Comparison of ENCODE assay signal across 10 cellular contexts in genomic region chr19:39351537-39352037, GRCh38. TPM values are rescaled to one million over a fixed set of nuclear protein-coding genes. Genes with fewer than 3 reads are reported as not detected.
DNase-seq lines count a peak whose midpoint lies in the region; ATAC-seq and TF ChIP-seq lines count a peak whose summit lies in the region.
"Had no signal": no experiment of that assay in that cellular context is flagged by ENCODE, and none has a peak within 500 bp of the region (broad histone marks: within the 10 kb centered on the region; RNA-seq: fewer than 3 reads in every experiment).

No MANE protein-coding gene starts in this region.

- H2AK9ac ChIP-seq in IMR-90 (replicated peaks; ENCODE audit: low read depth, low read length, poor library complexity), result no peak overlapping the region

- intact Hi-C loops in activated CD4-positive, alpha-beta T cell treated with anti-CD3 and anti-CD28 coated beads for 36 hours (cut with DNase I, micrococcal nuclease), result loop anchor here (1.0 kb wide), 4 partner anchors 9 to 79 kb away; partner anchors contain the start of genes MED29 (in 2 of the 2), PAF1 (in 2 of the 2), PLEKHG2 (in 1 of the 2) and SAMD4B (in 1 of the 2)
- intact Hi-C loops in IMR-90 (cut with micrococcal nuclease) (no loop called here), body of pancreas (cut with DNase I) (no loop called here)

- no peak overlapping the region for H2AK5ac ChIP-seq in IMR-90 (ENCODE audit: low read depth, low read length)

- no peak overlapping the region for H3K56ac ChIP-seq in IMR-90 (ENCODE audit: extremely low read depth, insufficient read depth, low read length)

- no peak for TF ChIP-seq RAD21 in IMR-90 (IDR thresholded peaks at IDR 0.05; ENCODE audit: low read length)

- no peak overlapping the region for H3K23ac ChIP-seq in IMR-90 (ENCODE audit: low read depth, low read length)

- no peak overlapping the region for H2BK5ac ChIP-seq in IMR-90 (ENCODE audit: low read depth, low read length, poor library complexity, severe bottlenecking)

- H3K27me3 ChIP-seq in IMR-90 (ENCODE audit: control insufficient read depth, insufficient read depth, low read length) (no peaks in the 10 kb centered on the region), body of pancreas (no peaks in the 10 kb centered on the region)

- H3K9me3 Mint-ChIP-seq in activated CD4-positive, alpha-beta T cell treated with anti-CD3 and anti-CD28 coated beads for 36 hours (ENCODE audit: low read depth), result no peaks in the 10 kb centered on the region
- no peaks in the 10 kb centered on the region for H3K9me3 Mint-ChIP-seq in stimulated activated naive CD8-positive, alpha-beta T cell treated with anti-CD3 and anti-CD28 coated beads, Interleukin-15, Interleukin-2, amounts not matched to agents 100 ng/mL and 50 ng/mL, for 24 hours

- H3K4me3 ChIP-seq in IMR-90 (ENCODE audit: insufficient read depth, low read depth, low read length) (no peak overlapping the region), body of pancreas (no peak overlapping the region)

- peak; percentile 77 for DNase-seq in activated CD4-positive, alpha-beta T cell treated with anti-CD3 and anti-CD28 coated beads for 36 hours
- no peak for DNase-seq in activated CD4-positive, alpha-beta T cell treated with anti-CD3 and anti-CD28 coated beads for 4 hours
- DNase-seq in IMR-90 (peak; percentile 28), epidermal melanocyte (ENCODE audit: insufficient read length, low spot score) (peak; percentile 64), NCI-H1694 (lab: John Stamatoyannopoulos, UW) (no peak), body of pancreas (no peak)
- DNase-seq: NCI-H226 had no signal

- H3K36me3 Mint-ChIP-seq in activated CD4-positive, alpha-beta T cell treated with anti-CD3 and anti-CD28 coated beads for 36 hours (ENCODE audit: low read depth), result peaks cover 39% of the 10 kb centered on the region
- H3K36me3 Mint-ChIP-seq in stimulated activated naive CD8-positive, alpha-beta T cell treated with anti-CD3 and anti-CD28 coated beads, Interleukin-15, Interleukin-2, amounts not matched to agents 100 ng/mL and 50 ng/mL, for 24 hours (ENCODE audit: low read depth), result peaks cover 59% of the 10 kb centered on the region

- no peak overlapping the region for H3K4me3 Mint-ChIP-seq in activated CD4-positive, alpha-beta T cell treated with anti-CD3 and anti-CD28 coated beads for 36 hours
- no peak overlapping the region for H3K4me3 Mint-ChIP-seq in stimulated activated naive CD8-positive, alpha-beta T cell treated with anti-CD3 and anti-CD28 coated beads, Interleukin-15, Interleukin-2, amounts not matched to agents 100 ng/mL and 50 ng/mL, for 24 hours

- no peak overlapping the region for H3K9ac ChIP-seq in IMR-90 (ENCODE audit: low read depth, low read length)

- in situ Hi-C loops in IMR-90 (cut with MboI; ENCODE audit: low sequenced_read_pairs), result no loop called here

- H3K4me2 ChIP-seq in IMR-90 (ENCODE audit: low read depth, low read length), result no peak overlapping the region

- peaks cover 11% of the 10 kb centered on the region for H3K9me1 ChIP-seq in IMR-90 (ENCODE audit: insufficient read depth, low read length)

- H3K4me1 ChIP-seq in IMR-90 (ENCODE audit: control insufficient read depth, insufficient read depth, low read length) (peaks cover 10% of the 10 kb centered on the region), body of pancreas (no peaks in the 10 kb centered on the region)

- no peak overlapping the region for H3K18ac ChIP-seq in IMR-90 (ENCODE audit: low read depth, low read length)

- H3K14ac ChIP-seq in IMR-90 (replicated peaks; ENCODE audit: low read depth, low read length), result no peak overlapping the region

- H3K9me3 ChIP-seq in IMR-90 (ENCODE audit: control insufficient read depth, insufficient read depth, low read length), result no peaks in the 10 kb centered on the region
- no peaks in the 10 kb centered on the region for H3K9me3 ChIP-seq in body of pancreas

- no peak overlapping the region for H4K5ac ChIP-seq in IMR-90 (ENCODE audit: low read depth, low read length)

- no peak overlapping the region for H4K8ac ChIP-seq in IMR-90 (ENCODE audit: low read depth in 2 of 2, low read length in 2 of 2)

- TF ChIP-seq POLR2A in IMR-90 (IDR thresholded peaks at IDR 0.05; ENCODE audit: low read depth, low read length), result no peak
- no peak for TF ChIP-seq POLR2A in body of pancreas (IDR thresholded peaks at IDR 0.05)

- peaks cover 44% of the 10 kb centered on the region for H3K4me1 Mint-ChIP-seq in activated CD4-positive, alpha-beta T cell treated with anti-CD3 and anti-CD28 coated beads for 36 hours
- H3K4me1 Mint-ChIP-seq in stimulated activated naive CD8-positive, alpha-beta T cell treated with anti-CD3 and anti-CD28 coated beads, Interleukin-15, Interleukin-2, amounts not matched to agents 100 ng/mL and 50 ng/mL, for 24 hours (ENCODE audit: low read depth), result peaks cover 49% of the 10 kb centered on the region

- H3K36me3 ChIP-seq in IMR-90 (ENCODE audit: control insufficient read depth, insufficient read depth, low read length), result peaks cover 54% of the 10 kb centered on the region
- peaks cover 0 to 7% of the 10 kb centered on the region in 2 donors for H3K36me3 ChIP-seq in body of pancreas (replicated peaks in 1 of 2; ENCODE audit: insufficient read depth in 1 of 2, low read depth in 2 of 2)

- H3K27ac Mint-ChIP-seq in activated CD4-positive, alpha-beta T cell treated with anti-CD3 and anti-CD28 coated beads for 36 hours, result peak overlapping the region; percentile 89
- peak overlapping the region; percentile 74 for H3K27ac Mint-ChIP-seq in stimulated activated naive CD8-positive, alpha-beta T cell treated with anti-CD3 and anti-CD28 coated beads, Interleukin-15, Interleukin-2, amounts not matched to agents 100 ng/mL and 50 ng/mL, for 24 hours

- H2BK15ac ChIP-seq in IMR-90 (ENCODE audit: low read depth, low read length), result no peak overlapping the region

- dilution Hi-C loops in IMR-90 (cut with HindIII; ENCODE audit: low sequenced_read_pairs, unreplicated experiment), result no loop called here

- H3K27ac ChIP-seq in IMR-90 (ENCODE audit: insufficient read depth, low read length) (no peak overlapping the region), body of pancreas (no peak overlapping the region)
- H3K27ac ChIP-seq: C4-2B had no signal

- CTCF ChIA-PET in activated CD4-positive, alpha-beta T cell treated with anti-CD3 and anti-CD28 coated beads for 36 hours (lab: Charles Lee), result interaction anchor here (2.5 kb wide), 1 partner anchor 9 kb away, joined by 9 read pairs; the partner anchor contains the start of gene SAMD4B
- CTCF ChIA-PET in IMR-90 (lab: Yijun Ruan, JAX), result no interaction called here

- H2AFZ ChIP-seq in IMR-90 (replicated peaks; ENCODE audit: low read length, poor library complexity), result no peak overlapping the region

- no TSS peak for BruUV-seq in IMR-90 (replicated peaks; lab: Mats Ljungman, UMichigan)

- WGBS in IMR-90 (ENCODE audit: extremely low coverage in 2 of 2, insufficient read length in 1 of 2), 2 experiments, result no CpG with 5 or more reads among the region's 4 CpGs
- 47 to 65% methylated on average over 3 to 4 of the region's 4 CpGs for WGBS in body of pancreas, 2 donors

- no peaks in the 10 kb centered on the region for H3K27me3 Mint-ChIP-seq in activated CD4-positive, alpha-beta T cell treated with anti-CD3 and anti-CD28 coated beads for 36 hours
- H3K27me3 Mint-ChIP-seq in stimulated activated naive CD8-positive, alpha-beta T cell treated with anti-CD3 and anti-CD28 coated beads, Interleukin-15, Interleukin-2, amounts not matched to agents 100 ng/mL and 50 ng/mL, for 24 hours, result no peaks in the 10 kb centered on the region

- no peak overlapping the region for H3K4ac ChIP-seq in IMR-90 (ENCODE audit: low read depth, low read length)

- H4K91ac ChIP-seq in IMR-90 (ENCODE audit: insufficient read depth, low read depth, low read length), result no peak overlapping the region

- H2BK120ac ChIP-seq in IMR-90 (ENCODE audit: low read depth, low read length), result no peak overlapping the region

- POLR2A ChIA-PET in activated CD4-positive, alpha-beta T cell treated with anti-CD3 and anti-CD28 coated beads for 36 hours (lab: Charles Lee), result interaction anchor here (0.5 to 1.2 kb wide), 4 partner anchors 9 to 1911 kb away, joined by 3 to 7 read pairs (median 4); partner anchors contain the start of genes MED29, PAF1 and SAMD4B
- POLR2A ChIA-PET in IMR-90 (lab: Charles Lee; ENCODE audit: unreplicated experiment), result no interaction called here

- peak; percentile 94 for ATAC-seq in activated CD4-positive, alpha-beta T cell treated with anti-CD3 and anti-CD28 coated beads for 36 hours
- ATAC-seq in IMR-90 (ENCODE audit: low read depth) (no peak; the same call in 1 of the 2 replicates), GM21447 (IDR thresholded peaks at IDR 0.05; ENCODE audit: unreplicated experiment) (no peak), body of pancreas (no peak)

- TF ChIP-seq CTCF in IMR-90 (conservative IDR thresholded peaks at IDR 0.05; ENCODE audit: low read depth, low read length) (0 out of 2 replicates have a peak, but pooled peaks have one; percentile 5), body of pancreas (IDR thresholded peaks at IDR 0.05) (no peak)

- peaks cover 46% of the 10 kb centered on the region for H4K20me1 ChIP-seq in IMR-90 (ENCODE audit: insufficient read depth, low read length)

- H3K79me1 ChIP-seq in IMR-90 (ENCODE audit: low read depth in 1 of 2, low read length in 2 of 2), result peaks cover 51 to 82% of the 10 kb centered on the region in 2 experiments

- no peak overlapping the region for H2BK20ac ChIP-seq in IMR-90 (ENCODE audit: low read depth, low read length)

RNA-seq across cellular contexts. Expression of gene SAMD4B, which starts 9.4 kb away (rescaled TPM):
- total RNA-seq in activated CD4-positive, alpha-beta T cell treated with anti-CD3 and anti-CD28 coated beads for 36 hours, result 10 to 100 TPM; 45.2 to 46.9 TPM
- total RNA-seq in IMR-90 (2012; rRNA removed), result 18.3 and 19.2 TPM in 2 replicates
- polyA plus RNA-seq in IMR-90 (2012; rRNA removed), result 97.2 and 119 TPM in 2 replicates
- 55.1 and 108 TPM in 2 replicates for polyA plus RNA-seq in IMR-90 (2012; cell fraction: cytosol; rRNA removed)
- 123 and 257 TPM in 2 replicates for polyA plus RNA-seq in IMR-90 (2012; cell fraction: nucleus; rRNA removed; ENCODE audit: low replicate concordance)
- total RNA-seq in body of pancreas, result 10 to 100 TPM; 41.5 to 77.8 TPM

RNA-seq across cellular contexts. Expression of gene GMFG, which starts 15.7 kb away (rescaled TPM):
- total RNA-seq in activated CD4-positive, alpha-beta T cell treated with anti-CD3 and anti-CD28 coated beads for 36 hours, result 100 to 1,000 TPM; 231 to 333 TPM
- total RNA-seq in IMR-90 (2012; rRNA removed) (0.28 TPM in 1 of 2 replicates, not detected in the other), body of pancreas (1 to 10 TPM; 1.3 to 6.0 TPM)
- polyA plus RNA-seq in IMR-90 (2012; rRNA removed), result 0.33 and 0.55 TPM in 2 replicates
- 0.48 TPM in 1 of 2 replicates, not detected in the other for polyA plus RNA-seq in IMR-90 (2012; cell fraction: cytosol; rRNA removed)
- 0.10 TPM in 1 of 2 replicates, not detected in the other for polyA plus RNA-seq in IMR-90 (2012; cell fraction: nucleus; rRNA removed; ENCODE audit: low replicate concordance)

RNA-seq across cellular contexts. Expression of gene LRFN1, which starts 30.9 kb away (rescaled TPM):
- total RNA-seq in activated CD4-positive, alpha-beta T cell treated with anti-CD3 and anti-CD28 coated beads for 36 hours, result 1 to 10 TPM; 5.3 to 5.4 TPM
- total RNA-seq in IMR-90 (2012; rRNA removed) (under 0.01 TPM in 2 replicates), body of pancreas (1 to 10 TPM; 2.0 to 5.7 TPM)
- polyA plus RNA-seq in IMR-90 (2012; rRNA removed), result 0.47 and 0.48 TPM in 2 replicates
- 0.32 and 1.2 TPM in 2 replicates for polyA plus RNA-seq in IMR-90 (2012; cell fraction: cytosol; rRNA removed)
- 0.32 and 0.70 TPM in 2 replicates for polyA plus RNA-seq in IMR-90 (2012; cell fraction: nucleus; rRNA removed; ENCODE audit: low replicate concordance)

RNA-seq across cellular contexts. Expression of gene PAF1, which starts 39.3 kb away (rescaled TPM):
- total RNA-seq in activated CD4-positive, alpha-beta T cell treated with anti-CD3 and anti-CD28 coated beads for 36 hours, result 10 to 100 TPM; 40.4 to 54.2 TPM
- total RNA-seq in IMR-90 (2012; rRNA removed), result 45.7 and 57.8 TPM in 2 replicates
- 54.3 and 61.6 TPM in 2 replicates for polyA plus RNA-seq in IMR-90 (2012; rRNA removed)
- 35.9 and 45.6 TPM in 2 replicates for polyA plus RNA-seq in IMR-90 (2012; cell fraction: cytosol; rRNA removed)
- polyA plus RNA-seq in IMR-90 (2012; cell fraction: nucleus; rRNA removed; ENCODE audit: low replicate concordance), result 63.6 and 92.7 TPM in 2 replicates
- 10 to 100 TPM; 16.9 to 49.8 TPM for total RNA-seq in body of pancreas

RNA-seq across cellular contexts. Expression of gene MED29, which starts 39.6 kb away (rescaled TPM):
- 10 to 100 TPM; 24.0 to 34.6 TPM for total RNA-seq in activated CD4-positive, alpha-beta T cell treated with anti-CD3 and anti-CD28 coated beads for 36 hours
- total RNA-seq in IMR-90 (2012; rRNA removed) (15.6 and 17.6 TPM in 2 replicates), body of pancreas (10 to 100 TPM; 23.1 to 40.9 TPM)
- polyA plus RNA-seq in IMR-90 (2012; rRNA removed), result 26.9 and 28.8 TPM in 2 replicates
- polyA plus RNA-seq in IMR-90 (2012; cell fraction: cytosol; rRNA removed), result 19.6 and 29.3 TPM in 2 replicates
- 18.4 and 19.1 TPM in 2 replicates for polyA plus RNA-seq in IMR-90 (2012; cell fraction: nucleus; rRNA removed; ENCODE audit: low replicate concordance)

Comparison
In these comparisons a context has a peak if more than half of its experiments do, and no peak if none do; other contexts are left out.
1. DNase-seq: peak in activated CD4-positive, alpha-beta T cell treated with anti-CD3 and anti-CD28 coated beads for 36 hours (single experiment), IMR-90 (single experiment) and epidermal melanocyte (single experiment); none in activated CD4-positive, alpha-beta T cell treated with anti-CD3 and anti-CD28 coated beads for 4 hours (0 of 2), NCI-H1694 (single experiment) and body of pancreas (0 of 4).
2. RNA of gene GMFG, which starts 15.7 kb away (total RNA-seq): 231 to 333 TPM in activated CD4-positive, alpha-beta T cell treated with anti-CD3 and anti-CD28 coated beads for 36 hours; 1.3 to 6.0 TPM in body of pancreas and 0.28 TPM in IMR-90; every median in the first group is over 10 times any median in the second.
3. intact Hi-C loops: an anchor here in activated CD4-positive, alpha-beta T cell treated with anti-CD3 and anti-CD28 coated beads for 36 hours (1.0 kb wide); none called in IMR-90 and body of pancreas.